2 cellular contexts compared by ENCODE assay signal in genomic region chr6:53493635-53494025, GRCh38.
TF ChIP-seq lines count a peak whose summit lies in the region.

No MANE protein-coding gene starts in this region.

TF ChIP-seq in K562, 482 proteins besides CTCF, POLR2A, EP300 and RAD21:
- no peak for TF ChIP-seq PHTF2 (CRISPR knock-in tag; IDR thresholded peaks at IDR 0.05)
- TF ChIP-seq ZFP36 (IDR thresholded peaks at IDR 0.05; ENCODE audit: low read depth, low read length, partially characterized antibody) = no peak
- TF ChIP-seq SMARCA5 (IDR thresholded peaks at IDR 0.05) = no peak
- TF ChIP-seq NCOA1 (IDR thresholded peaks at IDR 0.05; ENCODE audit: low read depth) = no peak
- TF ChIP-seq KLF6 (CRISPR knock-in tag; IDR thresholded peaks at IDR 0.05; ENCODE audit: borderline replicate concordance) = no peak
- no peak for TF ChIP-seq ZNF280A (IDR thresholded peaks at IDR 0.05; ENCODE audit: low read depth, partially characterized antibody)
- TF ChIP-seq ZNF76 (CRISPR knock-in tag; IDR thresholded peaks at IDR 0.05; ENCODE audit: borderline replicate concordance) = no peak
- no peak for TF ChIP-seq MCM5 (IDR thresholded peaks at IDR 0.05; ENCODE audit: low read depth)
- no peak for TF ChIP-seq TSC22D4 (tag; IDR thresholded peaks at IDR 0.05)
- TF ChIP-seq ATF2 (CRISPR knock-in tag; IDR thresholded peaks at IDR 0.05) = no peak
- TF ChIP-seq ZNF24 (IDR thresholded peaks at IDR 0.05) = no peak
- no peak for TF ChIP-seq ZNF436 (CRISPR knock-in tag; IDR thresholded peaks at IDR 0.05)
- TF ChIP-seq SRSF7 (optimal IDR thresholded peaks at IDR 0.05; ENCODE audit: low read depth, low read length) = no peak

TF ChIP-seq in HepG2, 621 proteins besides CTCF, POLR2A, EP300 and RAD21:
- 0 out of 2 replicates have a peak, but pooled peaks have one; percentile 4 for TF ChIP-seq REPIN1 (CRISPR knock-in tag; IDR thresholded peaks at IDR 0.05; ENCODE audit: borderline replicate concordance, low read depth)
- TF ChIP-seq, protein P1, sequence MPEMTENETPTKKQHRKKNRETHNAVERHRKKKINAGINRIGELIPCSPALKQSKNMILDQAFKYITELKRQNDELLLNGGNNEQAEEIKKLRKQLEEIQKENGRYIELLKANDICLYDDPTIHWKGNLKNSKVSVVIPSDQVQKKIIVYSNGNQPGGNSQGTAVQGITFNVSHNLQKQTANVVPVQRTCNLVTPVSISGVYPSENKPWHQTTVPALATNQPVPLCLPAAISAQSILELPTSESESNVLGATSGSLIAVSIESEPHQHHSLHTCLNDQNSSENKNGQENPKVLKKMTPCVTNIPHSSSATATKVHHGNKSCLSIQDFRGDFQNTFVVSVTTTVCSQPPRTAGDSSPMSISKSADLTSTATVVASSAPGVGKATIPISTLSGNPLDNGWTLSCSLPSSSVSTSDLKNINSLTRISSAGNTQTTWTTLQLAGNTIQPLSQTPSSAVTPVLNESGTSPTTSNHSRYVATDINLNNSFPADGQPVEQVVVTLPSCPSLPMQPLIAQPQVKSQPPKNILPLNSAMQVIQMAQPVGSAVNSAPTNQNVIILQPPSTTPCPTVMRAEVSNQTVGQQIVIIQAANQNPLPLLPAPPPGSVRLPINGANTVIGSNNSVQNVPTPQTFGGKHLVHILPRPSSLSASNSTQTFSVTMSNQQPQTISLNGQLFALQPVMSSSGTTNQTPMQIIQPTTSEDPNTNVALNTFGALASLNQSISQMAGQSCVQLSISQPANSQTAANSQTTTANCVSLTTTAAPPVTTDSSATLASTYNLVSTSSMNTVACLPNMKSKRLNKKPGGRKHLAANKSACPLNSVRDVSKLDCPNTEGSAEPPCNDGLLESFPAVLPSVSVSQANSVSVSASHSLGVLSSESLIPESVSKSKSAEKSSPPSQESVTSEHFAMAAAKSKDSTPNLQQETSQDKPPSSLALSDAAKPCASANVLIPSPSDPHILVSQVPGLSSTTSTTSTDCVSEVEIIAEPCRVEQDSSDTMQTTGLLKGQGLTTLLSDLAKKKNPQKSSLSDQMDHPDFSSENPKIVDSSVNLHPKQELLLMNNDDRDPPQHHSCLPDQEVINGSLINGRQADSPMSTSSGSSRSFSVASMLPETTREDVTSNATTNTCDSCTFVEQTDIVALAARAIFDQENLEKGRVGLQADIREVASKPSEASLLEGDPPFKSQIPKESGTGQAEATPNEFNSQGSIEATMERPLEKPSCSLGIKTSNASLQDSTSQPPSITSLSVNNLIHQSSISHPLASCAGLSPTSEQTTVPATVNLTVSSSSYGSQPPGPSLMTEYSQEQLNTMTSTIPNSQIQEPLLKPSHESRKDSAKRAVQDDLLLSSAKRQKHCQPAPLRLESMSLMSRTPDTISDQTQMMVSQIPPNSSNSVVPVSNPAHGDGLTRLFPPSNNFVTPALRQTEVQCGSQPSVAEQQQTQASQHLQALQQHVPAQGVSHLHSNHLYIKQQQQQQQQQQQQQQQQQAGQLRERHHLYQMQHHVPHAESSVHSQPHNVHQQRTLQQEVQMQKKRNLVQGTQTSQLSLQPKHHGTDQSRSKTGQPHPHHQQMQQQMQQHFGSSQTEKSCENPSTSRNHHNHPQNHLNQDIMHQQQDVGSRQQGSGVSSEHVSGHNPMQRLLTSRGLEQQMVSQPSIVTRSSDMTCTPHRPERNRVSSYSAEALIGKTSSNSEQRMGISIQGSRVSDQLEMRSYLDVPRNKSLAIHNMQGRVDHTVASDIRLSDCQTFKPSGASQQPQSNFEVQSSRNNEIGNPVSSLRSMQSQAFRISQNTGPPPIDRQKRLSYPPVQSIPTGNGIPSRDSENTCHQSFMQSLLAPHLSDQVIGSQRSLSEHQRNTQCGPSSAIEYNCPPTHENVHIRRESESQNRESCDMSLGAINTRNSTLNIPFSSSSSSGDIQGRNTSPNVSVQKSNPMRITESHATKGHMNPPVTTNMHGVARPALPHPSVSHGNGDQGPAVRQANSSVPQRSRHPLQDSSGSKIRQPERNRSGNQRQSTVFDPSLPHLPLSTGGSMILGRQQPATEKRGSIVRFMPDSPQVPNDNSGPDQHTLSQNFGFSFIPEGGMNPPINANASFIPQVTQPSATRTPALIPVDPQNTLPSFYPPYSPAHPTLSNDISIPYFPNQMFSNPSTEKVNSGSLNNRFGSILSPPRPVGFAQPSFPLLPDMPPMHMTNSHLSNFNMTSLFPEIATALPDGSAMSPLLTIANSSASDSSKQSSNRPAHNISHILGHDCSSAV (CRISPR knock-in tag; IDR thresholded peaks at IDR 0.05; ENCODE audit: borderline replicate concordance) = no peak
- 0 out of 2 replicates have a peak, but pooled peaks have one; percentile 15 for TF ChIP-seq HNF1A (IDR thresholded peaks at IDR 0.05; ENCODE audit: low read depth)
- TF ChIP-seq HNF1A (CRISPR knock-in tag; IDR thresholded peaks at IDR 0.05; ENCODE audit: borderline replicate concordance) = no peak
- TF ChIP-seq SP4 (CRISPR knock-in tag; IDR thresholded peaks at IDR 0.05) = no peak
- TF ChIP-seq, protein P2, sequence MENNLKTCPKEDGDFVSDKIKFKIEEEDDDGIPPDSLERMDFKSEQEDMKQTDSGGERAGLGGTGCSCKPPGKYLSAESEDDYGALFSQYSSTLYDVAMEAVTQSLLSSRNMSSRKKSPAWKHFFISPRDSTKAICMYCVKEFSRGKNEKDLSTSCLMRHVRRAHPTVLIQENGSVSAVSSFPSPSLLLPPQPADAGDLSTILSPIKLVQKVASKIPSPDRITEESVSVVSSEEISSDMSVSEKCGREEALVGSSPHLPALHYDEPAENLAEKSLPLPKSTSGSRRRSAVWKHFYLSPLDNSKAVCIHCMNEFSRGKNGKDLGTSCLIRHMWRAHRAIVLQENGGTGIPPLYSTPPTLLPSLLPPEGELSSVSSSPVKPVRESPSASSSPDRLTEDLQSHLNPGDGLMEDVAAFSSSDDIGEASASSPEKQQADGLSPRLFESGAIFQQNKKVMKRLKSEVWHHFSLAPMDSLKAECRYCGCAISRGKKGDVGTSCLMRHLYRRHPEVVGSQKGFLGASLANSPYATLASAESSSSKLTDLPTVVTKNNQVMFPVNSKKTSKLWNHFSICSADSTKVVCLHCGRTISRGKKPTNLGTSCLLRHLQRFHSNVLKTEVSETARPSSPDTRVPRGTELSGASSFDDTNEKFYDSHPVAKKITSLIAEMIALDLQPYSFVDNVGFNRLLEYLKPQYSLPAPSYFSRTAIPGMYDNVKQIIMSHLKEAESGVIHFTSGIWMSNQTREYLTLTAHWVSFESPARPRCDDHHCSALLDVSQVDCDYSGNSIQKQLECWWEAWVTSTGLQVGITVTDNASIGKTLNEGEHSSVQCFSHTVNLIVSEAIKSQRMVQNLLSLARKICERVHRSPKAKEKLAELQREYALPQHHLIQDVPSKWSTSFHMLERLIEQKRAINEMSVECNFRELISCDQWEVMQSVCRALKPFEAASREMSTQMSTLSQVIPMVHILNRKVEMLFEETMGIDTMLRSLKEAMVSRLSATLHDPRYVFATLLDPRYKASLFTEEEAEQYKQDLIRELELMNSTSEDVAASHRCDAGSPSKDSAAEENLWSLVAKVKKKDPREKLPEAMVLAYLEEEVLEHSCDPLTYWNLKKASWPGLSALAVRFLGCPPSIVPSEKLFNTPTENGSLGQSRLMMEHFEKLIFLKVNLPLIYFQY (CRISPR knock-in tag; IDR thresholded peaks at IDR 0.05; ENCODE audit: borderline replicate concordance) = no peak
- TF ChIP-seq NFYC (CRISPR knock-in tag; IDR thresholded peaks at IDR 0.05) = no peak
- TF ChIP-seq NCOA5 (CRISPR knock-in tag; IDR thresholded peaks at IDR 0.05) = no peak
- 0 out of 2 replicates have a peak, but pooled peaks have one; percentile 11 for TF ChIP-seq MYPOP (CRISPR knock-in tag; IDR thresholded peaks at IDR 0.05)
- TF ChIP-seq ZHX2 (IDR thresholded peaks at IDR 0.05; ENCODE audit: low read depth) = no peak
- no peak for TF ChIP-seq ZHX2 (CRISPR knock-in tag; IDR thresholded peaks at IDR 0.05; ENCODE audit: borderline replicate concordance)
- TF ChIP-seq PHF21A (CRISPR knock-in tag; IDR thresholded peaks at IDR 0.05) = 0 out of 2 replicates have a peak, but pooled peaks have one; percentile 3
